In the genomic region with DNA sequence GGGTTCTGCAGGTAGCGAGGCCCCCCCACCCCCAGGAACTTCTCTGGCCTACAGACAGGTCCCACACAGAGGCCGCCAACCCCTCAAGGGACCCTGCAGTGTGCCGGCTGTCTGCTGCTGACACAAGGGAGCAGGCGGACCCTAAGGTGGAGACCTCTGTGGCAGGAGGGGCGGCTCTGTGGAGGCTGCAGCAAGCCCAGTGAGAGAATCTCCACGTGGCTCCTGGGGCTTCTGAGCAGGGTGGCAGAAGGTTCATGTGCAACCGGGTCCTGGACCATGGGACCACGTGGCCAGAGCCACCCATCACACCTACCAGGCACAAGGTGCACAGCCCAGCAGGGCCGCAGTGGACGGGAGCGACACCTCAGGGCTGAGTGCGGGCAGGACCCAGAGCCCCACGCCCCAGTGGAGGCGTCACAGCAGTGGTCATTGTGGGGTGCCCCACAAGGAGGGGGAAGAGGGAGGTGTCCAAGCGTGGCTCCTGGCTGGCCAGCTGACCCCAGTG, we compare ENCODE assay signal across 27 cellular contexts. TPM values are rescaled to one million over a fixed set of nuclear protein-coding genes. Genes with fewer than 3 reads are reported as not detected.
A peak's percentile ranks its signal among the peaks of the same experiment; 100 is the strongest.
DNase-seq lines count a peak whose midpoint lies in the region; ATAC-seq and TF ChIP-seq lines count a peak whose summit lies in the region.
"Had no signal": no experiment of that assay in that cellular context is flagged by ENCODE, and none has a peak within 500 bp of the region (broad histone marks: within the 10 kb centered on the region; RNA-seq: fewer than 3 reads in every experiment).

No MANE protein-coding gene starts in this region.

- H3K4me3 ChIP-seq in spleen: no peak overlapping the region
- H3K4me3 ChIP-seq: breast epithelium, Peyer's patch, SJCRH30, vagina had no signal

- peaks cover 26% of the 10 kb centered on the region for H3K4me1 Mint-ChIP-seq in activated CD4-positive, alpha-beta T cell treated with anti-CD3 and anti-CD28 coated beads for 36 hours
- H3K4me1 Mint-ChIP-seq in activated T-helper 1 cell treated with anti-CD3 and anti-CD28 coated beads, Interleukin-12 subunit alpha, Interleukin-12 subunit beta, Interleukin-2, Interleukin-4 antibody, amounts not matched to agents 30 ng/mL and 10 ng/mL and 1 ng/mL, durations not matched to agents 14 hours and 24 hours and 36 hours (ENCODE audit: low read depth): peaks cover 9% of the 10 kb centered on the region

- no peaks in the 10 kb centered on the region for H3K27me3 Mint-ChIP-seq in activated CD4-positive, alpha-beta T cell treated with anti-CD3 and anti-CD28 coated beads for 36 hours
- H3K27me3 Mint-ChIP-seq in activated T-helper 1 cell treated with anti-CD3 and anti-CD28 coated beads, Interleukin-12 subunit alpha, Interleukin-12 subunit beta, Interleukin-2, Interleukin-4 antibody, amounts not matched to agents 30 ng/mL and 10 ng/mL and 1 ng/mL, durations not matched to agents 14 hours and 24 hours and 36 hours (ENCODE audit: insufficient read depth): no peaks in the 10 kb centered on the region
- H3K27me3 Mint-ChIP-seq: activated naive CD4-positive, alpha-beta T cell treated with anti-CD3 and anti-CD28 coated beads, Interleukin-2, amount 50 U/mL, for 24 hours; CD4-positive, alpha-beta memory T cell had no signal

- H3K4me3 Mint-ChIP-seq in activated CD4-positive, alpha-beta T cell treated with anti-CD3 and anti-CD28 coated beads for 36 hours: no peak overlapping the region
- no peak overlapping the region for H3K4me3 Mint-ChIP-seq in activated T-helper 1 cell treated with anti-CD3 and anti-CD28 coated beads, Interleukin-12 subunit alpha, Interleukin-12 subunit beta, Interleukin-2, Interleukin-4 antibody, amounts not matched to agents 30 ng/mL and 10 ng/mL and 1 ng/mL, durations not matched to agents 14 hours and 24 hours and 36 hours
- H3K4me3 Mint-ChIP-seq: activated naive CD4-positive, alpha-beta T cell treated with anti-CD3 and anti-CD28 coated beads, Interleukin-2, amount 50 U/mL, for 24 hours; activated T-cell treated with anti-CD3 and anti-CD28 coated beads, Interleukin-2, amount 50 U/mL, for 72 hours had no signal

- CTCF ChIA-PET in activated CD4-positive, alpha-beta T cell treated with anti-CD3 and anti-CD28 coated beads for 36 hours (lab: Charles Lee): interaction anchor here (0.6 to 0.7 kb wide), 2 partner anchors 37 to 397 kb away, joined by 3 read pairs; no protein-coding TSS in a partner anchor
- CTCF ChIA-PET in HEK293T (lab: Yijun Ruan, JAX): no interaction called here

- 84 to 95% (median 91%) methylated on average over 12 to 15 of the region's 15 CpGs for WGBS in spleen, 5 donors

- no peaks in the 10 kb centered on the region for H3K9me3 Mint-ChIP-seq in activated CD4-positive, alpha-beta T cell treated with anti-CD3 and anti-CD28 coated beads for 36 hours (ENCODE audit: low read depth)
- no peaks in the 10 kb centered on the region for H3K9me3 Mint-ChIP-seq in activated T-helper 1 cell treated with anti-CD3 and anti-CD28 coated beads, Interleukin-12 subunit alpha, Interleukin-12 subunit beta, Interleukin-2, Interleukin-4 antibody, amounts not matched to agents 30 ng/mL and 10 ng/mL and 1 ng/mL, durations not matched to agents 14 hours and 24 hours and 36 hours
- H3K9me3 Mint-ChIP-seq: activated naive CD4-positive, alpha-beta T cell treated with anti-CD3 and anti-CD28 coated beads, Interleukin-2, amount 50 U/mL, for 24 hours; activated T-cell treated with anti-CD3 and anti-CD28 coated beads, Interleukin-2, amount 50 U/mL, for 72 hours; neural crest cell had no signal

- H3K27me3 ChIP-seq in spleen (replicated peaks in 1 of 7): no peaks in the 10 kb centered on the region
- H3K27me3 ChIP-seq: breast epithelium, Peyer's patch, SJCRH30, vagina had no signal

- POLR2A ChIA-PET in activated CD4-positive, alpha-beta T cell treated with anti-CD3 and anti-CD28 coated beads for 36 hours (lab: Charles Lee): interaction anchor here (0.5 kb wide), 1 partner anchor 123 kb away, joined by 3 read pairs; no protein-coding TSS in a partner anchor
- POLR2A ChIA-PET in HEK293T (lab: Yijun Ruan, JAX): interaction anchor here (1.5 kb wide), 1 partner anchor 9 kb away, joined by 5 read pairs; no protein-coding TSS in a partner anchor

- peak; percentile 11 for DNase-seq in activated CD4-positive, alpha-beta T cell treated with anti-CD3 and anti-CD28 coated beads for 36 hours
- DNase-seq in activated CD4-positive, alpha-beta T cell treated with anti-CD3 and anti-CD28 coated beads for 4 hours: no peak
- DNase-seq in HEK293T (ENCODE audit: extremely low spot score): peak; percentile 3
- DNase-seq in islet precursor cell: peak; percentile 44
- DNase-seq in spleen: peak; percentile 75
- no peak for DNase-seq in activated T-helper 1 cell treated with anti-CD3 and anti-CD28 coated beads, Interleukin-12 subunit alpha, Interleukin-12 subunit beta, Interleukin-2, Interleukin-4 antibody, amounts not matched to agents 30 ng/mL and 10 ng/mL and 1 ng/mL, durations not matched to agents 14 hours and 24 hours and 36 hours (ENCODE audit: low spot score)
- DNase-seq in GOT3 (lab: John Stamatoyannopoulos, UW): no peak
- no peak for DNase-seq in NOMO-1 (lab: John Stamatoyannopoulos, UW; ENCODE audit: unreplicated experiment in 2 of 2)
- DNase-seq: activated T-cell treated with anti-CD3 and anti-CD28 coated beads, Interleukin-2, amount 50 U/mL, for 72 hours; amygdala; DMS 273 treated with DMSO at 0.1 percent for 48 hours; effector memory CD4-positive, alpha-beta T cell; KBM-7; NCI-H1417 treated with DMSO at 0.1 percent for 48 hours; NCI-H2081; NCI-H226; NCI-H69; stimulated activated CD4-positive, alpha-beta T cell treated with anti-CD3 and anti-CD28 coated beads, Interleukin-15, amount 100 ng/mL, for 24 hours; stimulated activated naive CD4-positive, alpha-beta T cell treated with Interleukin-2 at 50 U/mL for 16 hours had no signal

- intact Hi-C loops in activated CD4-positive, alpha-beta T cell treated with anti-CD3 and anti-CD28 coated beads for 36 hours (cut with DNase I, micrococcal nuclease): no loop called here
- intact Hi-C loops in spleen (cut with DNase I; ENCODE audit: low total_unique reads): loop anchor here (10.0 kb wide), 1 partner anchor 161 kb away; a partner anchor contains a TSS
- intact Hi-C loops in activated T-helper 1 cell treated with anti-CD3 and anti-CD28 coated beads, Interleukin-12 subunit alpha, Interleukin-12 subunit beta, Interleukin-2, Interleukin-4 antibody, amounts not matched to agents 30 ng/mL and 10 ng/mL and 1 ng/mL, durations not matched to agents 14 hours and 24 hours and 36 hours (cut with micrococcal nuclease): no loop called here

- H3K36me3 ChIP-seq in spleen: peaks cover 0 to 74% (median 40%) of the 10 kb centered on the region in 6 donors

- H3K27ac ChIP-seq in spleen: peak overlapping the region in 3 of 8 donors; percentile 14 to 95 (median 91)
- H3K27ac ChIP-seq: breast epithelium, Peyer's patch, SJCRH30, vagina had no signal

- no peak for ATAC-seq in activated CD4-positive, alpha-beta T cell treated with anti-CD3 and anti-CD28 coated beads for 36 hours
- ATAC-seq: activated T-cell treated with anti-CD3 and anti-CD28 coated beads, Interleukin-2, amount 50 U/mL, for 72 hours had no signal

- H3K27ac Mint-ChIP-seq in activated CD4-positive, alpha-beta T cell treated with anti-CD3 and anti-CD28 coated beads for 36 hours: no peak overlapping the region
- H3K27ac Mint-ChIP-seq in activated T-helper 1 cell treated with anti-CD3 and anti-CD28 coated beads, Interleukin-12 subunit alpha, Interleukin-12 subunit beta, Interleukin-2, Interleukin-4 antibody, amounts not matched to agents 30 ng/mL and 10 ng/mL and 1 ng/mL, durations not matched to agents 14 hours and 24 hours and 36 hours: no peak overlapping the region
- H3K27ac Mint-ChIP-seq: activated naive CD4-positive, alpha-beta T cell treated with anti-CD3 and anti-CD28 coated beads, Interleukin-2, amount 50 U/mL, for 24 hours had no signal

- no peak for TF ChIP-seq CTCF in spleen (IDR thresholded peaks at IDR 0.05 in 8 of 11, conservative IDR thresholded peaks at IDR 0.05 in 3 of 11)

- no peak for TF ChIP-seq POLR2A in spleen (IDR thresholded peaks at IDR 0.05)

- H3K9me3 ChIP-seq in spleen: no peaks in the 10 kb centered on the region
- H3K9me3 ChIP-seq: breast epithelium, Peyer's patch, SJCRH30, vagina had no signal

- H3K36me3 Mint-ChIP-seq in activated CD4-positive, alpha-beta T cell treated with anti-CD3 and anti-CD28 coated beads for 36 hours (ENCODE audit: low read depth): peaks cover 22% of the 10 kb centered on the region
- H3K36me3 Mint-ChIP-seq in activated T-helper 1 cell treated with anti-CD3 and anti-CD28 coated beads, Interleukin-12 subunit alpha, Interleukin-12 subunit beta, Interleukin-2, Interleukin-4 antibody, amounts not matched to agents 30 ng/mL and 10 ng/mL and 1 ng/mL, durations not matched to agents 14 hours and 24 hours and 36 hours (ENCODE audit: low read depth): peaks cover 11% of the 10 kb centered on the region

- peaks cover 21 to 87% (median 60%) of the 10 kb centered on the region in 6 donors for H3K4me1 ChIP-seq in spleen

RNA-seq across cellular contexts. Expression of a gene that starts 4.3 kb away (rescaled TPM):
- total RNA-seq in activated CD4-positive, alpha-beta T cell treated with anti-CD3 and anti-CD28 coated beads for 36 hours: 10 to 100 TPM; 36.4 to 52.0 TPM
- 10 to 100 TPM; 36.7 to 84.2 (median 60.8) TPM for total RNA-seq in spleen
- 100 to 1,000 TPM in 1 of 3 donors, 10 to 100 TPM in 2; 64.5 to 118 (median 83.8) TPM for polyA plus RNA-seq in spleen
- 71.8 and 73.5 TPM in 2 replicates for total RNA-seq in activated T-helper 1 cell treated with anti-CD3 and anti-CD28 coated beads, Interleukin-12 subunit alpha, Interleukin-12 subunit beta, Interleukin-2, Interleukin-4 antibody, amounts not matched to agents 30 ng/mL and 10 ng/mL and 1 ng/mL, durations not matched to agents 14 hours and 24 hours and 36 hours

RNA-seq across cellular contexts. Expression of a gene that starts 4.3 kb away (rescaled TPM):
- total RNA-seq in activated CD4-positive, alpha-beta T cell treated with anti-CD3 and anti-CD28 coated beads for 36 hours: 10 to 100 TPM; 15.3 to 21.9 TPM
- total RNA-seq in spleen: 10 to 100 TPM; 23.6 to 45.7 (median 38.1) TPM
- polyA plus RNA-seq in spleen: 10 to 100 TPM; 27.6 to 72.8 (median 50.0) TPM
- 34.5 and 36.7 TPM in 2 replicates for total RNA-seq in activated T-helper 1 cell treated with anti-CD3 and anti-CD28 coated beads, Interleukin-12 subunit alpha, Interleukin-12 subunit beta, Interleukin-2, Interleukin-4 antibody, amounts not matched to agents 30 ng/mL and 10 ng/mL and 1 ng/mL, durations not matched to agents 14 hours and 24 hours and 36 hours

RNA-seq across cellular contexts. Expression of a gene that starts 7.1 kb away (rescaled TPM):
- total RNA-seq in activated CD4-positive, alpha-beta T cell treated with anti-CD3 and anti-CD28 coated beads for 36 hours: 1 to 10 TPM in 1 of 2 experiments, under 1 TPM in 1; 0.21 to 1.7 TPM
- total RNA-seq in spleen: 100 to 1,000 TPM in 1 of 7 donors, 10 to 100 TPM in 5, 1 to 10 TPM in 1; 8.9 to 104 (median 41.0) TPM
- polyA plus RNA-seq in spleen: 10 to 100 TPM; 12.3 to 28.1 (median 23.8) TPM
- total RNA-seq in activated T-helper 1 cell treated with anti-CD3 and anti-CD28 coated beads, Interleukin-12 subunit alpha, Interleukin-12 subunit beta, Interleukin-2, Interleukin-4 antibody, amounts not matched to agents 30 ng/mL and 10 ng/mL and 1 ng/mL, durations not matched to agents 14 hours and 24 hours and 36 hours: not detected in 2 replicates
- total RNA-seq: CD4-positive, alpha-beta memory T cell; H1; neural crest cell had no signal
- polyA plus RNA-seq: CD4-positive, alpha-beta memory T cell had no signal

RNA-seq across cellular contexts. Expression of a gene that starts 32.9 kb away (rescaled TPM):
- 10 to 100 TPM in 1 of 2 experiments, 1 to 10 TPM in 1; 7.3 to 10.2 TPM for total RNA-seq in activated CD4-positive, alpha-beta T cell treated with anti-CD3 and anti-CD28 coated beads for 36 hours
- total RNA-seq in spleen: 10 to 100 TPM; 24.0 to 93.4 (median 39.0) TPM
- polyA plus RNA-seq in spleen: 10 to 100 TPM; 56.2 to 96.6 (median 80.4) TPM
- 12.1 TPM in 2 replicates for total RNA-seq in activated T-helper 1 cell treated with anti-CD3 and anti-CD28 coated beads, Interleukin-12 subunit alpha, Interleukin-12 subunit beta, Interleukin-2, Interleukin-4 antibody, amounts not matched to agents 30 ng/mL and 10 ng/mL and 1 ng/mL, durations not matched to agents 14 hours and 24 hours and 36 hours

RNA-seq across cellular contexts. Expression of a gene that starts 36.1 kb away (rescaled TPM):
- total RNA-seq in activated CD4-positive, alpha-beta T cell treated with anti-CD3 and anti-CD28 coated beads for 36 hours: 10 to 100 TPM; 30.9 to 34.9 TPM
- total RNA-seq in spleen: 100 to 1,000 TPM in 1 of 7 donors, 10 to 100 TPM in 6; 39.9 to 107 (median 64.8) TPM
- 10 to 100 TPM; 27.5 to 44.0 (median 34.3) TPM for polyA plus RNA-seq in spleen
- 34.7 and 38.3 TPM in 2 replicates for total RNA-seq in activated T-helper 1 cell treated with anti-CD3 and anti-CD28 coated beads, Interleukin-12 subunit alpha, Interleukin-12 subunit beta, Interleukin-2, Interleukin-4 antibody, amounts not matched to agents 30 ng/mL and 10 ng/mL and 1 ng/mL, durations not matched to agents 14 hours and 24 hours and 36 hours

Comparison
In these comparisons a context has a peak if more than half of its experiments do, and no peak if none do; other contexts are left out.
1. DNase-seq: peak in activated CD4-positive, alpha-beta T cell treated with anti-CD3 and anti-CD28 coated beads for 36 hours (single experiment), HEK293T (single experiment), islet precursor cell (single experiment) and spleen (single experiment); none in activated CD4-positive, alpha-beta T cell treated with anti-CD3 and anti-CD28 coated beads for 4 hours (0 of 2), activated T-helper 1 cell treated with anti-CD3 and anti-CD28 coated beads, Interleukin-12 subunit alpha, Interleukin-12 subunit beta, Interleukin-2, Interleukin-4 antibody, amounts not matched to agents 30 ng/mL and 10 ng/mL and 1 ng/mL, durations not matched to agents 14 hours and 24 hours and 36 hours (single experiment), GOT3 (single experiment) and NOMO-1 (0 of 2).